In genomic region chr20:36439040-36439730, GRCh38 we compare ENCODE assay signal across 8 cellular contexts.
DNase-seq lines count a peak whose midpoint lies in the region; ATAC-seq, FAIRE-seq and TF ChIP-seq lines count a peak whose summit lies in the region.

No MANE protein-coding gene starts in this region.

- intact Hi-C loops in CD8-positive, alpha-beta T cell (cut with DNase I, micrococcal nuclease), result loop anchor here (1.0 to 10.0 kb wide), 5 partner anchors 225 to 444 kb away; no protein-coding TSS in a partner anchor
- intact Hi-C loops in activated T-helper 2 cell treated with anti-CD3 and anti-CD28 coated beads, Interferon-gamma antibody, Interleukin-2, Interleukin-4, amounts not matched to agents 10 μg/mL and 5 μg/mL and 100 μg/mL, durations not matched to agents 14 hours and 24 hours and 36 hours (cut with micrococcal nuclease), result loop anchor here (2.0 to 10.0 kb wide), 4 partner anchors 174 to 442 kb away; no protein-coding TSS in a partner anchor

- peaks cover 2% of the 10 kb centered on the region for H3K4me1 Mint-ChIP-seq in CD8-positive, alpha-beta T cell (ENCODE audit: low read depth)
- H3K4me1 Mint-ChIP-seq in activated T-helper 2 cell treated with anti-CD3 and anti-CD28 coated beads, Interferon-gamma antibody, Interleukin-2, Interleukin-4, amounts not matched to agents 10 μg/mL and 5 μg/mL and 100 μg/mL, durations not matched to agents 14 hours and 24 hours and 36 hours (ENCODE audit: low read depth), result no peaks in the 10 kb centered on the region
- H3K4me1 Mint-ChIP-seq in osteocyte (ENCODE audit: unreplicated experiment), result no peaks in the 10 kb centered on the region

- peak; percentile 81 for TF ChIP-seq CTCF in CD8-positive, alpha-beta T cell (IDR thresholded peaks at IDR 0.05)
- peak; percentile 88 for TF ChIP-seq CTCF in foreskin fibroblast (IDR thresholded peaks at IDR 0.05; ENCODE audit: low read depth, low read length)
- TF ChIP-seq CTCF in osteocyte (IDR thresholded peaks at IDR 0.05), result peak; percentile 90

- H3K4me1 ChIP-seq in CD8-positive, alpha-beta T cell (ENCODE audit: insufficient read depth, low read length), result no peaks in the 10 kb centered on the region

- FAIRE-seq in RCC 7860 (lab: Jason Lieb, UNC) (no peak), urothelium cell line (lab: Jason Lieb, UNC) (peak; percentile 89)

- CTCF ChIA-PET in CD8-positive, alpha-beta T cell (lab: Charles Lee), result interaction anchor here (0.6 to 4.9 kb wide), 27 partner anchors 10 to 460 kb away, joined by 3 to 37 read pairs (median 4); no protein-coding TSS in a partner anchor

- peak; percentile 49 for ATAC-seq in CD8-positive, alpha-beta T cell
- ATAC-seq in GM21367 (IDR thresholded peaks at IDR 0.05; ENCODE audit: unreplicated experiment), result no peak

- no peaks in the 10 kb centered on the region for H3K27me3 ChIP-seq in CD8-positive, alpha-beta T cell (ENCODE audit: insufficient read depth, low read length)

- no peaks in the 10 kb centered on the region for H3K36me3 ChIP-seq in CD8-positive, alpha-beta T cell (ENCODE audit: insufficient read depth, low read length)

- no peak overlapping the region for H3K27ac ChIP-seq in CD8-positive, alpha-beta T cell (ENCODE audit: low read depth, low read length)

- DNase-seq in CD8-positive, alpha-beta T cell, result peak; percentile 29 to 78 (median 48)
- peak; percentile 72 for DNase-seq in HPDE6-E6E7 (ENCODE audit: extremely low spot score)
- peak; percentile 20 for DNase-seq in RCC 7860 (ENCODE audit: low spot score)
- DNase-seq in activated T-helper 2 cell treated with anti-CD3 and anti-CD28 coated beads, Interferon-gamma antibody, Interleukin-2, Interleukin-4, amounts not matched to agents 10 μg/mL and 5 μg/mL and 100 μg/mL, durations not matched to agents 14 hours and 24 hours and 36 hours (ENCODE audit: low spot score), result peak; percentile 46
- peak; percentile 32 to 80 for DNase-seq in foreskin fibroblast
- peak; percentile 91 for DNase-seq in osteocyte (ENCODE audit: extremely low spot score, unreplicated experiment)
- DNase-seq in urothelium cell line (ENCODE audit: low spot score), result peak; percentile 84

- no peaks in the 10 kb centered on the region for H3K9me3 Mint-ChIP-seq in CD8-positive, alpha-beta T cell
- H3K9me3 Mint-ChIP-seq in activated T-helper 2 cell treated with anti-CD3 and anti-CD28 coated beads, Interferon-gamma antibody, Interleukin-2, Interleukin-4, amounts not matched to agents 10 μg/mL and 5 μg/mL and 100 μg/mL, durations not matched to agents 14 hours and 24 hours and 36 hours, result no peaks in the 10 kb centered on the region
- no peaks in the 10 kb centered on the region for H3K9me3 Mint-ChIP-seq in osteocyte (ENCODE audit: unreplicated experiment)

- no peaks in the 10 kb centered on the region for H3K36me3 Mint-ChIP-seq in CD8-positive, alpha-beta T cell
- no peaks in the 10 kb centered on the region for H3K36me3 Mint-ChIP-seq in activated T-helper 2 cell treated with anti-CD3 and anti-CD28 coated beads, Interferon-gamma antibody, Interleukin-2, Interleukin-4, amounts not matched to agents 10 μg/mL and 5 μg/mL and 100 μg/mL, durations not matched to agents 14 hours and 24 hours and 36 hours (ENCODE audit: low read depth)
- H3K36me3 Mint-ChIP-seq in osteocyte (ENCODE audit: unreplicated experiment), result no peaks in the 10 kb centered on the region

- POLR2A ChIA-PET in CD8-positive, alpha-beta T cell (lab: Charles Lee), result interaction anchor here (0.6 kb wide), 1 partner anchor 167 kb away, joined by 3 read pairs; the partner anchor contains the start of gene RAB5IF

- no peak overlapping the region for H3K27ac Mint-ChIP-seq in CD8-positive, alpha-beta T cell
- no peak overlapping the region for H3K27ac Mint-ChIP-seq in activated T-helper 2 cell treated with anti-CD3 and anti-CD28 coated beads, Interferon-gamma antibody, Interleukin-2, Interleukin-4, amounts not matched to agents 10 μg/mL and 5 μg/mL and 100 μg/mL, durations not matched to agents 14 hours and 24 hours and 36 hours
- no peak overlapping the region for H3K27ac Mint-ChIP-seq in osteocyte (ENCODE audit: unreplicated experiment)

- no peak overlapping the region for H3K4me3 ChIP-seq in CD8-positive, alpha-beta T cell (ENCODE audit: low read depth, low read length)
- H3K4me3 ChIP-seq in foreskin fibroblast (ENCODE audit: low read depth in 1 of 2, low read length in 2 of 2), result no peak overlapping the region

- no peaks in the 10 kb centered on the region for H3K9me3 ChIP-seq in CD8-positive, alpha-beta T cell (ENCODE audit: low read length)

- H3K4me3 Mint-ChIP-seq in CD8-positive, alpha-beta T cell, result no peak overlapping the region
- no peak overlapping the region for H3K4me3 Mint-ChIP-seq in activated T-helper 2 cell treated with anti-CD3 and anti-CD28 coated beads, Interferon-gamma antibody, Interleukin-2, Interleukin-4, amounts not matched to agents 10 μg/mL and 5 μg/mL and 100 μg/mL, durations not matched to agents 14 hours and 24 hours and 36 hours (ENCODE audit: low read depth)
- no peak overlapping the region for H3K4me3 Mint-ChIP-seq in osteocyte (ENCODE audit: unreplicated experiment)

- H3K27me3 Mint-ChIP-seq in CD8-positive, alpha-beta T cell (ENCODE audit: low read depth), result peaks cover 6% of the 10 kb centered on the region
- H3K27me3 Mint-ChIP-seq in activated T-helper 2 cell treated with anti-CD3 and anti-CD28 coated beads, Interferon-gamma antibody, Interleukin-2, Interleukin-4, amounts not matched to agents 10 μg/mL and 5 μg/mL and 100 μg/mL, durations not matched to agents 14 hours and 24 hours and 36 hours (ENCODE audit: low read depth), result peaks cover 4% of the 10 kb centered on the region
- H3K27me3 Mint-ChIP-seq in osteocyte (ENCODE audit: unreplicated experiment), result peaks cover 11% of the 10 kb centered on the region

Comparison
In these comparisons a context has a peak if more than half of its experiments do, and no peak if none do; other contexts are left out.
1. DNase-seq: peak in every context shown above with its lines; median percentile 91 in osteocyte; 84 in urothelium cell line; 72 in HPDE6-E6E7; 56 in foreskin fibroblast; 48 in CD8-positive, alpha-beta T cell; 46 in activated T-helper 2 cell treated with anti-CD3 and anti-CD28 coated beads, Interferon-gamma antibody, Interleukin-2, Interleukin-4, amounts not matched to agents 10 μg/mL and 5 μg/mL and 100 μg/mL, durations not matched to agents 14 hours and 24 hours and 36 hours; 20 in RCC 7860.